ENCODE assay signal across 20 cellular contexts in the genomic region with DNA sequence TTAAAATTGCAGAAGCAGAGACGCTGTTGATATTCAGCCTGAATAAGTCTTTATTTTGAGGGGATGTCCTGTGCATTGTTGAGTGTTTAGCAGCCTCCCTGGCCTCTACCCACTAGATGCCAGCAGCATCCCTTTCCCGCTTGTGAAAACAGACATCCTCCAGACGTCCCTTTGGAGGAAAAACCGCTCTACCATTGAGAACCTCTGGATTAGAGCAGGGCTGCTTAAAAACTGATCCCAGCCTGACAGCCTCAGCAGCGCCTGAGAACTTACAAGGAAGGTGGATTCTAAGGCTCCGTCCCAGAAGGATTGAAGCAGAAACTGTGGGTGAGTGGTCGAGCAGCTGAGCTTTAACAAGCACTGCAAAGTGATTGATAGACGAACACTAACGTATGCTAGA.
DNase-seq lines count a peak whose midpoint lies in the region; ATAC-seq and TF ChIP-seq lines count a peak whose summit lies in the region.
"Had no signal": no experiment of that assay in that cellular context is flagged by ENCODE, and none has a peak within 500 bp of the region (broad histone marks: within the 10 kb centered on the region; RNA-seq: fewer than 3 reads in every experiment).

No MANE protein-coding gene starts in this region.

- CTCF ChIA-PET in activated naive CD4-positive, alpha-beta T cell treated with anti-CD3 and anti-CD28 coated beads for 36 hours (lab: Charles Lee): no interaction called here

- H3K27me3 Mint-ChIP-seq in GM23338 (ENCODE audit: insufficient read depth, low read depth, poor library complexity) (peaks cover 11% of the 10 kb centered on the region), neural progenitor cell (ENCODE audit: insufficient read depth, low read depth) (no peaks in the 10 kb centered on the region)
- peaks cover 4% of the 10 kb centered on the region for H3K27me3 Mint-ChIP-seq in activated naive CD4-positive, alpha-beta T cell treated with anti-CD3 and anti-CD28 coated beads for 36 hours (ENCODE audit: low read depth)
- H3K27me3 Mint-ChIP-seq: CD4-positive, alpha-beta T cell had no signal

- no peaks in the 10 kb centered on the region for H3K9me3 ChIP-seq in neural progenitor cell (ENCODE audit: low read depth)
- H3K9me3 ChIP-seq: BLaER1 treated with 17β-estradiol and CSF1 and Interleukin-3, amounts not matched to agents 10 nM and 100 nM had no signal

- no peak overlapping the region for H3K4me3 Mint-ChIP-seq in GM23338
- H3K4me3 Mint-ChIP-seq in neural progenitor cell: no peak overlapping the region
- H3K4me3 Mint-ChIP-seq in activated naive CD4-positive, alpha-beta T cell treated with anti-CD3 and anti-CD28 coated beads for 36 hours: no peak overlapping the region
- H3K4me3 Mint-ChIP-seq: B cell; CD14-positive monocyte; CD4-positive, alpha-beta T cell; CD8-positive, alpha-beta memory T cell; H9 had no signal

- no peaks in the 10 kb centered on the region for H4K20me1 ChIP-seq in GM23338 (replicated peaks; ENCODE audit: insufficient read depth)
- no peaks in the 10 kb centered on the region for H4K20me1 ChIP-seq in neural progenitor cell (ENCODE audit: low read depth)
- H4K20me1 ChIP-seq: BLaER1 treated with 17β-estradiol and CSF1 and Interleukin-3, amounts not matched to agents 10 nM and 100 nM had no signal

- no peaks in the 10 kb centered on the region for H3F3A ChIP-seq in GM23338 (replicated peaks; ENCODE audit: low read depth)
- H3F3A ChIP-seq in neural progenitor cell (ENCODE audit: low read depth): peaks cover 11% of the 10 kb centered on the region

- H3K36me3 ChIP-seq in GM23338 (ENCODE audit: insufficient read depth): no peaks in the 10 kb centered on the region
- H3K36me3 ChIP-seq in neural progenitor cell: no peaks in the 10 kb centered on the region
- H3K36me3 ChIP-seq: BLaER1 treated with 17β-estradiol and CSF1 and Interleukin-3, amounts not matched to agents 10 nM and 100 nM had no signal

- H3K9me3 Mint-ChIP-seq in GM23338: no peaks in the 10 kb centered on the region
- H3K9me3 Mint-ChIP-seq in neural progenitor cell: peaks cover 3% of the 10 kb centered on the region
- no peaks in the 10 kb centered on the region for H3K9me3 Mint-ChIP-seq in activated naive CD4-positive, alpha-beta T cell treated with anti-CD3 and anti-CD28 coated beads for 36 hours
- H3K9me3 Mint-ChIP-seq: CD14-positive monocyte; CD4-positive, alpha-beta T cell; H9 had no signal

- H3K4me3 ChIP-seq in GM23338 (no peak overlapping the region), neural progenitor cell (no peak overlapping the region)
- H3K4me3 ChIP-seq: BLaER1 treated with 17β-estradiol and CSF1 and Interleukin-3, amounts not matched to agents 10 nM and 100 nM; GM23248 had no signal

- H3K4me1 ChIP-seq in GM23338 (ENCODE audit: insufficient read depth): 0 out of 2 replicates have a peak, but pooled peaks cover 6% of the 10 kb centered on the region
- peaks cover 44% of the 10 kb centered on the region for H3K4me1 ChIP-seq in neural progenitor cell

- H3K9ac ChIP-seq in neural progenitor cell: no peak overlapping the region
- H3K9ac ChIP-seq: BLaER1 treated with 17β-estradiol and CSF1 and Interleukin-3, amounts not matched to agents 10 nM and 100 nM; GM23248 had no signal

- H3K4me1 Mint-ChIP-seq in GM23338 (peaks cover 16% of the 10 kb centered on the region), neural progenitor cell (peaks cover 50% of the 10 kb centered on the region)
- H3K4me1 Mint-ChIP-seq in activated naive CD4-positive, alpha-beta T cell treated with anti-CD3 and anti-CD28 coated beads for 36 hours (ENCODE audit: low read depth): no peaks in the 10 kb centered on the region
- H3K4me1 Mint-ChIP-seq: CD8-positive, alpha-beta memory T cell had no signal

- H3K4me2 ChIP-seq in GM23338 (no peak overlapping the region), neural progenitor cell (no peak overlapping the region)

- TF ChIP-seq CTCF in GM23338 (conservative IDR thresholded peaks at IDR 0.05; ENCODE audit: low read depth in 2 of 2) (no peak), neural progenitor cell (IDR thresholded peaks at IDR 0.05) (no peak)

- DNase-seq in NCI-H82 (lab: John Stamatoyannopoulos, UW) (peak; percentile 28), NCI-H82 treated with DMSO at 0.1 percent for 48 hours (lab: John Stamatoyannopoulos, UW; ENCODE audit: unreplicated experiment) (no peak), GM23338 (ENCODE audit: low spot score) (no peak), neural progenitor cell (ENCODE audit: low spot score) (no peak), activated gamma-delta T cell (lab: John Stamatoyannopoulos, UW) (no peak), GM19240 (ENCODE audit: insufficient read length, low spot score) (no peak)
- no peak for DNase-seq in activated naive CD4-positive, alpha-beta T cell treated with anti-CD3 and anti-CD28 coated beads for 36 hours
- DNase-seq: CD4-positive, alpha-beta T cell; CD8-positive, alpha-beta memory T cell; DMS 273 treated with DMSO at 0.1 percent for 48 hours; DMS79; EL; GF-D8; GM23248; H9 had no signal

- ATAC-seq in GM23338: no peak
- ATAC-seq: HCT116 had no signal

- H3K79me2 ChIP-seq in GM23338 (replicated peaks; ENCODE audit: insufficient read depth) (no peaks in the 10 kb centered on the region), neural progenitor cell (ENCODE audit: low read depth) (no peaks in the 10 kb centered on the region)

- H3K27ac Mint-ChIP-seq in GM23338: no peak overlapping the region
- no peak overlapping the region for H3K27ac Mint-ChIP-seq in neural progenitor cell
- no peak overlapping the region for H3K27ac Mint-ChIP-seq in activated naive CD4-positive, alpha-beta T cell treated with anti-CD3 and anti-CD28 coated beads for 36 hours
- H3K27ac Mint-ChIP-seq: B cell; CD14-positive monocyte; CD4-positive, alpha-beta T cell; CD8-positive, alpha-beta memory T cell; H9 had no signal

- H3K27me3 ChIP-seq in GM23338 (ENCODE audit: insufficient read depth) (no peaks in the 10 kb centered on the region), neural progenitor cell (no peaks in the 10 kb centered on the region)
- H3K27me3 ChIP-seq: BLaER1 treated with 17β-estradiol and CSF1 and Interleukin-3, amounts not matched to agents 10 nM and 100 nM had no signal

- no peaks in the 10 kb centered on the region for H3K9me2 ChIP-seq in GM23338 (ENCODE audit: insufficient read depth)

- H3K27ac ChIP-seq in GM23338 (ENCODE audit: low read depth) (no peak overlapping the region), neural progenitor cell (no peak overlapping the region)
- H3K27ac ChIP-seq: 22Rv1; BLaER1 treated with 17β-estradiol and CSF1 and Interleukin-3, amounts not matched to agents 10 nM and 100 nM; GM23248 had no signal

- H3K36me3 Mint-ChIP-seq in GM23338 (ENCODE audit: low read depth): no peaks in the 10 kb centered on the region
- no peaks in the 10 kb centered on the region for H3K36me3 Mint-ChIP-seq in neural progenitor cell
- no peaks in the 10 kb centered on the region for H3K36me3 Mint-ChIP-seq in activated naive CD4-positive, alpha-beta T cell treated with anti-CD3 and anti-CD28 coated beads for 36 hours (ENCODE audit: low read depth)
- H3K36me3 Mint-ChIP-seq: CD14-positive monocyte; CD8-positive, alpha-beta memory T cell had no signal

- H2AFZ ChIP-seq in GM23338 (0 out of 2 replicates have a peak overlapping the region, but pooled peaks have one; percentile 28), neural progenitor cell (replicated peaks) (peak overlapping the region; percentile 53)
- H2AFZ ChIP-seq: GM23248 had no signal

- intact Hi-C loops in activated naive CD4-positive, alpha-beta T cell treated with anti-CD3 and anti-CD28 coated beads for 36 hours (cut with micrococcal nuclease): no loop called here

TF ChIP-seq in GM23338, 12 proteins besides CTCF, POLR2A, EP300 and RAD21:
- TF ChIP-seq, protein P1, sequence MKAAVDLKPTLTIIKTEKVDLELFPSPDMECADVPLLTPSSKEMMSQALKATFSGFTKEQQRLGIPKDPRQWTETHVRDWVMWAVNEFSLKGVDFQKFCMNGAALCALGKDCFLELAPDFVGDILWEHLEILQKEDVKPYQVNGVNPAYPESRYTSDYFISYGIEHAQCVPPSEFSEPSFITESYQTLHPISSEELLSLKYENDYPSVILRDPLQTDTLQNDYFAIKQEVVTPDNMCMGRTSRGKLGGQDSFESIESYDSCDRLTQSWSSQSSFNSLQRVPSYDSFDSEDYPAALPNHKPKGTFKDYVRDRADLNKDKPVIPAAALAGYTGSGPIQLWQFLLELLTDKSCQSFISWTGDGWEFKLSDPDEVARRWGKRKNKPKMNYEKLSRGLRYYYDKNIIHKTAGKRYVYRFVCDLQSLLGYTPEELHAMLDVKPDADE (IDR thresholded peaks at IDR 0.05): no peak
- TF ChIP-seq CREB1 (CRISPR knock-in tag; IDR thresholded peaks at IDR 0.05; ENCODE audit: low read depth) (no peak), ZNF331 (CRISPR knock-in tag; IDR thresholded peaks at IDR 0.05; ENCODE audit: low read depth) (no peak), EZH2phosphoT487 (IDR thresholded peaks at IDR 0.05; ENCODE audit: unreplicated experiment) (no peak), ZNF114 (CRISPR knock-in tag; IDR thresholded peaks at IDR 0.05) (no peak), STAT1 (IDR thresholded peaks at IDR 0.05; ENCODE audit: unreplicated experiment) (no peak), NANOG (IDR thresholded peaks at IDR 0.05; ENCODE audit: borderline replicate concordance) (no peak)
- TF ChIP-seq, protein P2, sequence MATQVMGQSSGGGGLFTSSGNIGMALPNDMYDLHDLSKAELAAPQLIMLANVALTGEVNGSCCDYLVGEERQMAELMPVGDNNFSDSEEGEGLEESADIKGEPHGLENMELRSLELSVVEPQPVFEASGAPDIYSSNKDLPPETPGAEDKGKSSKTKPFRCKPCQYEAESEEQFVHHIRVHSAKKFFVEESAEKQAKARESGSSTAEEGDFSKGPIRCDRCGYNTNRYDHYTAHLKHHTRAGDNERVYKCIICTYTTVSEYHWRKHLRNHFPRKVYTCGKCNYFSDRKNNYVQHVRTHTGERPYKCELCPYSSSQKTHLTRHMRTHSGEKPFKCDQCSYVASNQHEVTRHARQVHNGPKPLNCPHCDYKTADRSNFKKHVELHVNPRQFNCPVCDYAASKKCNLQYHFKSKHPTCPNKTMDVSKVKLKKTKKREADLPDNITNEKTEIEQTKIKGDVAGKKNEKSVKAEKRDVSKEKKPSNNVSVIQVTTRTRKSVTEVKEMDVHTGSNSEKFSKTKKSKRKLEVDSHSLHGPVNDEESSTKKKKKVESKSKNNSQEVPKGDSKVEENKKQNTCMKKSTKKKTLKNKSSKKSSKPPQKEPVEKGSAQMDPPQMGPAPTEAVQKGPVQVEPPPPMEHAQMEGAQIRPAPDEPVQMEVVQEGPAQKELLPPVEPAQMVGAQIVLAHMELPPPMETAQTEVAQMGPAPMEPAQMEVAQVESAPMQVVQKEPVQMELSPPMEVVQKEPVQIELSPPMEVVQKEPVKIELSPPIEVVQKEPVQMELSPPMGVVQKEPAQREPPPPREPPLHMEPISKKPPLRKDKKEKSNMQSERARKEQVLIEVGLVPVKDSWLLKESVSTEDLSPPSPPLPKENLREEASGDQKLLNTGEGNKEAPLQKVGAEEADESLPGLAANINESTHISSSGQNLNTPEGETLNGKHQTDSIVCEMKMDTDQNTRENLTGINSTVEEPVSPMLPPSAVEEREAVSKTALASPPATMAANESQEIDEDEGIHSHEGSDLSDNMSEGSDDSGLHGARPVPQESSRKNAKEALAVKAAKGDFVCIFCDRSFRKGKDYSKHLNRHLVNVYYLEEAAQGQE (IDR thresholded peaks at IDR 0.05; ENCODE audit: unreplicated experiment): no peak
